Comparison of ENCODE assay signal across 9 cellular contexts in the genomic region with DNA sequence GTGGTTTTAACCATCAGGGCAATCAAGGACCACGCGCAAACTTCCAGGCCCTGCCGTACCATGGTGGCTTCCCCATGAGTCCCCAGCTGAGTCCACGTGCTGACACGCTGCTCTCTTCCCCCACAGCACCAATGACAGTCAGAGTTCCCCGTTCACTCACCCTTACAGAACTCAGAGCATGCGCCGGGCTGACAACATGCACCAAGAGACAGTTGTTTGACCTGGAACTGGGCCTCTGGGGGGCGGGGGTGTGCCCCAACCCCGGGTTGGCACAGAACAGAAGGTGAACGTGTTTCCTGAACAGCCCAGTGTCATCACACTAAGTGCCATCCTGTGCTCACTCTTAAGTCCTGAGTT. TPM values are rescaled to one million over a fixed set of nuclear protein-coding genes. Genes with fewer than 3 reads are reported as not detected.
DNase-seq lines count a peak whose midpoint lies in the region; ATAC-seq and TF ChIP-seq lines count a peak whose summit lies in the region.
"Had no signal": no experiment of that assay in that cellular context is flagged by ENCODE, and none has a peak within 500 bp of the region (broad histone marks: within the 10 kb centered on the region; RNA-seq: fewer than 3 reads in every experiment).

No MANE protein-coding gene starts in this region.

- no peak overlapping the region for H3K4me3 ChIP-seq in stomach
- H3K4me3 ChIP-seq: SJSA1 had no signal

- no peak for TF ChIP-seq EP300 in stomach (IDR thresholded peaks at IDR 0.05)

- ATAC-seq in GM18909 (IDR thresholded peaks at IDR 0.05; ENCODE audit: poor library complexity, unreplicated experiment): peak; percentile 67
- ATAC-seq in HG02884 (IDR thresholded peaks at IDR 0.05; ENCODE audit: unreplicated experiment): peak; percentile 59
- peak; percentile 65 for ATAC-seq in activated T-helper 17 cell treated with anti-CD3 and anti-CD28 coated beads, Interleukin-2, amount 50 U/mL, for 72 hours (replicated peaks)

- TF ChIP-seq POLR2A in stomach (IDR thresholded peaks at IDR 0.05): no peak

- H3K4me3 Mint-ChIP-seq in activated T-helper 17 cell treated with anti-CD3 and anti-CD28 coated beads, Interleukin-2, amount 50 U/mL, for 72 hours: no peak overlapping the region

- H3K4me1 ChIP-seq in stomach: peaks cover 44 to 97% (median 79%) of the 10 kb centered on the region in 4 donors

- no peak overlapping the region for H3K27ac Mint-ChIP-seq in activated T-helper 17 cell treated with anti-CD3 and anti-CD28 coated beads, Interleukin-2, amount 50 U/mL, for 72 hours

- peaks cover 36% of the 10 kb centered on the region for H3K36me3 Mint-ChIP-seq in activated T-helper 17 cell treated with anti-CD3 and anti-CD28 coated beads, Interleukin-2, amount 50 U/mL, for 72 hours (ENCODE audit: low read depth)

- H3K27me3 ChIP-seq in stomach: no peaks in the 10 kb centered on the region
- H3K27me3 ChIP-seq: SJSA1 had no signal

- no peak overlapping the region for H3K27ac ChIP-seq in stomach
- H3K27ac ChIP-seq: SJSA1 had no signal

- H3K27me3 Mint-ChIP-seq in activated T-helper 17 cell treated with anti-CD3 and anti-CD28 coated beads, Interleukin-2, amount 50 U/mL, for 72 hours: no peaks in the 10 kb centered on the region

- 66 to 83% (median 76%) methylated on average over 6 to 11 of the region's 11 CpGs for WGBS in stomach, 5 donors

- no peaks in the 10 kb centered on the region for H3K9me3 Mint-ChIP-seq in activated T-helper 17 cell treated with anti-CD3 and anti-CD28 coated beads, Interleukin-2, amount 50 U/mL, for 72 hours

- TF ChIP-seq CTCF in stomach (IDR thresholded peaks at IDR 0.05): no peak

- H3K9me3 ChIP-seq in stomach: no peaks in the 10 kb centered on the region
- H3K9me3 ChIP-seq: SJSA1 had no signal

- no peaks in the 10 kb centered on the region for H3K36me3 ChIP-seq in stomach

- intact Hi-C loops in stomach (cut with DNase I; ENCODE audit: low total_unique reads): no loop called here

- peaks cover 64% of the 10 kb centered on the region for H3K4me1 Mint-ChIP-seq in activated T-helper 17 cell treated with anti-CD3 and anti-CD28 coated beads, Interleukin-2, amount 50 U/mL, for 72 hours

- peak; percentile 15 for DNase-seq in stimulated activated CD8-positive, alpha-beta memory T cell treated with anti-CD3 and anti-CD28 coated beads, Interleukin-12 subunit alpha, Interleukin-12 subunit beta, amount 100 ng/mL, for 24 hours (ENCODE audit: extremely low read depth)
- DNase-seq in SIG-M5 (lab: John Stamatoyannopoulos, UW) (no peak), stomach (no peak), H4 (ENCODE audit: low spot score) (no peak)
- DNase-seq: Karpas-422 had no signal

RNA-seq across cellular contexts. Expression of a gene that starts 29.4 kb away (rescaled TPM):
- total RNA-seq in activated T-helper 17 cell treated with anti-CD3 and anti-CD28 coated beads, Interleukin-2, amount 50 U/mL, for 72 hours: 10 to 100 TPM; 48.1 to 61.7 TPM
- 100 to 1,000 TPM in 2 of 5 donors, 10 to 100 TPM in 2, 1 to 10 TPM in 1; 5.5 to 253 (median 45.4) TPM for total RNA-seq in stomach
- polyA plus RNA-seq in stomach: 10 to 100 TPM; 18.3 to 30.4 (median 20.4) TPM
- total RNA-seq in H4 (2014; rRNA removed; shearing (Covaris generic)): 33.5 and 35.9 TPM in 2 replicates
